8 cellular contexts compared by ENCODE assay signal in genomic region chr19:10517361-10517759, GRCh38. TPM values are rescaled to one million over a fixed set of nuclear protein-coding genes. Genes with fewer than 3 reads are reported as not detected.
DNase-seq lines count a peak whose midpoint lies in the region; ATAC-seq, FAIRE-seq and TF ChIP-seq lines count a peak whose summit lies in the region.

Gene S1PR5 (minus strand): TSS chr19:10517447. CDS start chr19:10515011, 2,436 bp downstream.

- H3K27me3 Mint-ChIP-seq in activated CD4-positive, alpha-beta T cell treated with anti-CD3 and anti-CD28 coated beads, Interleukin-2, amount 10 ng/mL, durations not matched to agents 24 days and 14 days, result peaks cover 64% of the 10 kb centered on the region
- peaks cover 44 to 74% (median 67%) of the 10 kb centered on the region in 3 donors for H3K27me3 Mint-ChIP-seq in naive B cell

- H3K4me3 ChIP-seq in Peyer's patch (peak within 1 kb of the TSS in 3 of 4 donors; percentile 25 to 34 (median 31)), H1 (ENCODE audit: extremely low read depth in 1 of 4, insufficient read depth in 2 of 4, low read depth in 3 of 4, low read length in 4 of 4) (peak within 1 kb of the TSS; percentile 67 to 79 (median 78))

- H3K9me3 ChIP-seq in Peyer's patch (no peaks in the 10 kb centered on the region), H1 (ENCODE audit: insufficient read depth in 2 of 2, low read depth in 1 of 2, low read length in 1 of 2) (no peaks in the 10 kb centered on the region)

- no peak within 1 kb of the TSS for H3K27ac Mint-ChIP-seq in activated CD4-positive, alpha-beta T cell treated with anti-CD3 and anti-CD28 coated beads, Interleukin-2, amount 10 ng/mL, durations not matched to agents 24 days and 14 days
- H3K27ac Mint-ChIP-seq in naive B cell, result peak within 1 kb of the TSS in 3 of 6 donors; percentile 33 to 59 (median 44)

- DNase-seq in activated CD4-positive, alpha-beta T cell treated with anti-CD3 and anti-CD28 coated beads, Interleukin-2, amount 10 ng/mL, durations not matched to agents 24 days and 14 days, result peak; percentile 77
- no peak for DNase-seq in activated CD4-positive, alpha-beta T cell treated with anti-CD3 and anti-CD28 coated beads for 1 hour
- DNase-seq in Peyer's patch, result no peak
- no peak for DNase-seq in H1 (ENCODE audit: low read depth in 1 of 2, low spot score in 2 of 2)
- DNase-seq in naive B cell, result no peak
- no peak for DNase-seq in SIG-M5 treated with dmso at 0.1 percent for 504 hours (lab: John Stamatoyannopoulos, UW; ENCODE audit: unreplicated experiment)
- no peak for DNase-seq in posterior vena cava (ENCODE audit: low spot score)

- H3K36me3 ChIP-seq in Peyer's patch (no peaks in the 10 kb centered on the region), H1 (ENCODE audit: control insufficient read depth in 2 of 4, insufficient read depth in 4 of 4, low read length in 3 of 4) (no peaks in the 10 kb centered on the region)

- H3K4me1 Mint-ChIP-seq in activated CD4-positive, alpha-beta T cell treated with anti-CD3 and anti-CD28 coated beads, Interleukin-2, amount 10 ng/mL, durations not matched to agents 24 days and 14 days, result peaks cover 25% of the 10 kb centered on the region
- H3K4me1 Mint-ChIP-seq in naive B cell, result peaks cover 25 to 27% (median 26%) of the 10 kb centered on the region in 3 donors

- 4% methylated on average over 21 of the region's 39 CpGs; no CpG with 5 or more reads in 1 of the 2 experiments for WGBS in H1 (ENCODE audit: extremely low coverage in 1 of 2, insufficient coverage in 1 of 2, insufficient read length in 1 of 2, insufficient replicate concordance in 2 of 2, low coverage in 1 of 2, low lambda C conversion rate in 2 of 2, missing lambda C conversion rate in 1 of 2), 2 experiments

- H3K79me1 ChIP-seq in H1 (ENCODE audit: low read depth, low read length), result no peaks in the 10 kb centered on the region; the same call in 1 of the 2 replicates

- H2BK15ac ChIP-seq in H1 (ENCODE audit: low read length), result no peak within 1 kb of the TSS

- H2AFZ ChIP-seq in H1 (ENCODE audit: low read length), result peak within 1 kb of the TSS; percentile 89

- FAIRE-seq in H1 (lab: Jason Lieb, UNC), result no peak

- intact Hi-C loops in activated CD4-positive, alpha-beta T cell treated with anti-CD3 and anti-CD28 coated beads, Interleukin-2, amount 10 ng/mL, durations not matched to agents 24 days and 14 days (cut with micrococcal nuclease), result no loop called here
- intact Hi-C loops in posterior vena cava (cut with DNase I), result no loop called here

- peak within 1 kb of the TSS; percentile 75 for H3K4me3 Mint-ChIP-seq in activated CD4-positive, alpha-beta T cell treated with anti-CD3 and anti-CD28 coated beads, Interleukin-2, amount 10 ng/mL, durations not matched to agents 24 days and 14 days
- H3K4me3 Mint-ChIP-seq in naive B cell, result peak within 1 kb of the TSS in 7 of 8 donors; percentile 3 to 86 (median 73)

- no peak for TF ChIP-seq CTCF in Peyer's patch (IDR thresholded peaks at IDR 0.05)
- no peak for TF ChIP-seq CTCF in H1 (IDR thresholded peaks at IDR 0.05; ENCODE audit: control extremely low read depth in 1 of 3, insufficient read depth in 1 of 3, low read depth in 1 of 3, low read length in 3 of 3)

- no peak within 1 kb of the TSS for H3K23ac ChIP-seq in H1 (ENCODE audit: insufficient read length)

- H2BK5ac ChIP-seq in H1 (ENCODE audit: low read depth, low read length), result no peak within 1 kb of the TSS; the same call in 1 of the 2 replicates

- H3K23me2 ChIP-seq in H1 (ENCODE audit: low read depth, low read length), result peaks cover 30% of the 10 kb centered on the region

- H2BK12ac ChIP-seq in H1 (ENCODE audit: low read depth, low read length), result peak within 1 kb of the TSS; percentile 90; the same call in 1 of the 2 replicates

- no peak within 1 kb of the TSS for H3K56ac ChIP-seq in H1 (replicated peaks; ENCODE audit: insufficient read length, low read depth, low read length)

- CTCF ChIA-PET in H1 (lab: Charles Lee; ENCODE audit: partially characterized antibody), result interaction anchor here (0.9 to 5.6 kb wide), 7 partner anchors 10 to 63 kb away, joined by 3 to 46 read pairs (median 4); no protein-coding TSS in a partner anchor

- peak within 1 kb of the TSS; percentile 32 for H3K4ac ChIP-seq in H1 (replicated peaks; ENCODE audit: insufficient read length, low read depth, low read length)

- H4K20me1 ChIP-seq in H1 (replicated peaks in 1 of 2; ENCODE audit: control insufficient read depth in 1 of 2, insufficient read depth in 2 of 2, low read length in 2 of 2), result peaks cover 2 to 6% of the 10 kb centered on the region in 2 experiments

- H2AK5ac ChIP-seq in H1 (ENCODE audit: low read depth, low read length), result no peak within 1 kb of the TSS

- no peak within 1 kb of the TSS for H4K91ac ChIP-seq in H1 (replicated peaks; ENCODE audit: insufficient read length, low read length)

- no peak within 1 kb of the TSS for H3K14ac ChIP-seq in H1 (ENCODE audit: insufficient read length)

- peak in 1 of 2 donors; percentile 4 for ATAC-seq in naive B cell (ENCODE audit: low read depth in 2 of 2)
- ATAC-seq in GM18519 (IDR thresholded peaks at IDR 0.05; ENCODE audit: low FRiP score, unreplicated experiment), result no peak

- H3K9ac ChIP-seq in H1 (replicated peaks in 1 of 4; ENCODE audit: extremely low read depth in 1 of 4, low read depth in 3 of 4, low read length in 3 of 4), result no peak within 1 kb of the TSS

- H3K18ac ChIP-seq in H1 (ENCODE audit: extremely low read depth, low read length), result peak within 1 kb of the TSS; percentile 90

- TF ChIP-seq POLR2A in Peyer's patch (IDR thresholded peaks at IDR 0.05) (no peak), H1 (IDR thresholded peaks at IDR 0.05; ENCODE audit: control extremely low read depth in 1 of 2, low read depth in 2 of 2, low read length in 2 of 2) (no peak)

- no peak for TF ChIP-seq EP300 in H1 (IDR thresholded peaks at IDR 0.05; ENCODE audit: borderline replicate concordance in 1 of 2, low read depth in 2 of 2, low read length in 2 of 2)

- H2BK20ac ChIP-seq in H1 (ENCODE audit: low read length), result no peak within 1 kb of the TSS

- no peak for TF ChIP-seq RAD21 in H1 (IDR thresholded peaks at IDR 0.05 in 1 of 2, conservative IDR thresholded peaks at IDR 0.05 in 1 of 2; ENCODE audit: low read depth in 2 of 2, low read length in 2 of 2)

- H2BK120ac ChIP-seq in H1 (replicated peaks; ENCODE audit: low read depth, low read length), result no peak within 1 kb of the TSS

- H3K27me3 ChIP-seq in Peyer's patch, result peaks cover 0 to 40% of the 10 kb centered on the region in 2 donors
- peaks cover 43 to 71% (median 67%) of the 10 kb centered on the region in 4 experiments; a peak in 6 of 7 replicates for H3K27me3 ChIP-seq in H1 (replicated peaks in 1 of 4; ENCODE audit: control insufficient read depth in 3 of 4, extremely low read depth in 1 of 4, insufficient read depth in 3 of 4, low read length in 3 of 4)

- POLR2A ChIA-PET in H1 (lab: Charles Lee; ENCODE audit: partially characterized antibody), result interaction anchor here (1.0 to 1.9 kb wide), 8 partner anchors 10 to 200 kb away, joined by 3 to 6 read pairs (median 4); partner anchors contain the start of genes DNM2 and KEAP1

- H3K4me1 ChIP-seq in Peyer's patch, result peaks cover 0 to 23% (median 8%) of the 10 kb centered on the region in 4 donors
- peaks cover 0 to 29% (median 10%) of the 10 kb centered on the region in 4 experiments; a peak in 5 of 7 replicates for H3K4me1 ChIP-seq in H1 (replicated peaks in 1 of 4; ENCODE audit: control insufficient read depth in 3 of 4, insufficient read depth in 4 of 4, low read length in 3 of 4)

- peak within 1 kb of the TSS; percentile 82 to 94 for H3K4me2 ChIP-seq in H1 (ENCODE audit: insufficient read depth in 1 of 2, low read depth in 2 of 2, low read length in 2 of 2)

- H4K5ac ChIP-seq in H1 (ENCODE audit: insufficient read length, low read depth, low read length), result no peak within 1 kb of the TSS

- H3K79me2 ChIP-seq in H1 (ENCODE audit: control insufficient read depth in 1 of 2, insufficient read depth in 2 of 2, low read length in 2 of 2), result no peaks in the 10 kb centered on the region

- H4K8ac ChIP-seq in H1 (ENCODE audit: extremely low read depth, insufficient read depth, low read length), result no peak within 1 kb of the TSS

- no peaks in the 10 kb centered on the region for H3K9me3 Mint-ChIP-seq in activated CD4-positive, alpha-beta T cell treated with anti-CD3 and anti-CD28 coated beads, Interleukin-2, amount 10 ng/mL, durations not matched to agents 24 days and 14 days
- H3K9me3 Mint-ChIP-seq in naive B cell, result peaks cover 0 to 2% (median 0%) of the 10 kb centered on the region in 7 donors

- H3K27ac ChIP-seq in Peyer's patch (peak within 1 kb of the TSS in 1 of 4 donors; percentile 42), H1 (ENCODE audit: low read depth, low read length) (no peak within 1 kb of the TSS)

- H3K36me3 Mint-ChIP-seq in activated CD4-positive, alpha-beta T cell treated with anti-CD3 and anti-CD28 coated beads, Interleukin-2, amount 10 ng/mL, durations not matched to agents 24 days and 14 days (ENCODE audit: low read depth), result peaks cover 2% of the 10 kb centered on the region
- H3K36me3 Mint-ChIP-seq in naive B cell, result peaks cover 0 to 7% of the 10 kb centered on the region in 2 donors

TF ChIP-seq in H1, 55 proteins besides CTCF, POLR2A, EP300 and RAD21 (continues in another document):
- peak; percentile 86 for TF ChIP-seq KDM4A (IDR thresholded peaks at IDR 0.05; ENCODE audit: low read depth, low read length, severe bottlenecking)
- peak; percentile 44 for TF ChIP-seq ASH2L (IDR thresholded peaks at IDR 0.05; ENCODE audit: low read length)
- TF ChIP-seq SIX5 (IDR thresholded peaks at IDR 0.05; ENCODE audit: low read depth, low read length), result no peak
- no peak for TF ChIP-seq CREB1 (IDR thresholded peaks at IDR 0.05)
- no peak for TF ChIP-seq CBX5 (IDR thresholded peaks at IDR 0.05; ENCODE audit: low read depth, low read length)
- no peak for TF ChIP-seq NRF1 (IDR thresholded peaks at IDR 0.05; ENCODE audit: low read depth, low read length)
- no peak for TF ChIP-seq RBBP5 (IDR thresholded peaks at IDR 0.05; ENCODE audit: borderline replicate concordance, low read depth, low read length)
- TF ChIP-seq SRF (IDR thresholded peaks at IDR 0.05; ENCODE audit: low read depth, low read length), result no peak

RNA-seq across cellular contexts. Expression of gene S1PR5, which starts in this region (rescaled TPM):
- total RNA-seq in activated CD4-positive, alpha-beta T cell treated with anti-CD3 and anti-CD28 coated beads, Interleukin-2, amount 10 ng/mL, durations not matched to agents 24 days and 14 days, result not detected in 2 replicates
- not detected for total RNA-seq in Peyer's patch
- total RNA-seq in H1 (2021; fragmentation: NEBNext Ultra II Directional; extraction: Animal tissue kit (Norgen Biotek cat#: 25700)), result 8.6 and 8.7 TPM in 2 replicates
- polyA plus RNA-seq in H1 (2011; rRNA removed), result 2.4 and 3.6 TPM in 2 replicates
- 2.7 TPM for polyA plus RNA-seq in H1 (2011; cell fraction: cytosol; rRNA removed)
- polyA plus RNA-seq in H1 (2011; cell fraction: nucleus; rRNA removed), result 2.3 TPM
- polyA plus RNA-seq in H1 (2012, experiment 1 of 2), result 2.7 to 3.3 TPM (median 2.9 TPM) in 4 replicates
- 2.2 TPM for polyA plus RNA-seq in H1 (2012, experiment 2 of 2)
- polyA plus RNA-seq in H1 (2013, experiment 1 of 2), result 14.0 TPM
- polyA plus RNA-seq in H1 (2013, experiment 2 of 2), result 16.1 TPM
- polyA minus RNA-seq in H1 (2011; rRNA and poly(A)+ RNA removed), result 0.46 and 0.63 TPM in 2 replicates
- 1.8 TPM for polyA minus RNA-seq in H1 (2011; cell fraction: cytosol; rRNA and poly(A)+ RNA removed)
- polyA minus RNA-seq in H1 (2011; cell fraction: nucleus; rRNA and poly(A)+ RNA removed), result 2.0 TPM
- under 1 TPM in 5 of 6 donors, not detected in 1; 0.24 to 0.96 (median 0.75) TPM for polyA plus RNA-seq in naive B cell (ENCODE audit: low read depth in 6 of 6)
- not detected for total RNA-seq in posterior vena cava

Comparison
In these comparisons a context has a peak if more than half of its experiments do, and no peak if none do; other contexts are left out.
1. Peak in DNase-seq in activated CD4-positive, alpha-beta T cell treated with anti-CD3 and anti-CD28 coated beads, Interleukin-2, amount 10 ng/mL, durations not matched to agents 24 days and 14 days; RNA of the gene not detected or under 1 TPM.